ENCODE assay signal across 10 cellular contexts in genomic region chr7:102890292-102890970, GRCh38. TPM values are rescaled to one million over a fixed set of nuclear protein-coding genes. Genes with fewer than 3 reads are reported as not detected.
A peak's percentile ranks its signal among the peaks of the same experiment; 100 is the strongest.
DNase-seq lines count a peak whose midpoint lies in the region; ATAC-seq and TF ChIP-seq lines count a peak whose summit lies in the region.
"Had no signal": no experiment of that assay in that cellular context is flagged by ENCODE, and none has a peak within 500 bp of the region (broad histone marks: within the 10 kb centered on the region; RNA-seq: fewer than 3 reads in every experiment).

No MANE protein-coding gene starts in this region.

- POLR2A ChIA-PET in CD4-positive, alpha-beta T cell (lab: Charles Lee) = no interaction called here

- no peaks in the 10 kb centered on the region for H4K20me1 ChIP-seq in fibroblast of lung (ENCODE audit: control insufficient read depth, extremely low read depth, insufficient read depth, low read length)

- H3K9ac ChIP-seq in fibroblast of lung (ENCODE audit: insufficient read depth, low read length) = no peak overlapping the region

- H3K36me3 ChIP-seq in fibroblast of lung (ENCODE audit: control insufficient read depth, insufficient read depth, low read length) = no peaks in the 10 kb centered on the region

- peaks cover 22% of the 10 kb centered on the region for H3K4me1 ChIP-seq in fibroblast of lung (ENCODE audit: control insufficient read depth, extremely low read depth, insufficient read depth, low read length)

- H3K27ac Mint-ChIP-seq in T-helper 17 cell = no peak overlapping the region
- H3K27ac Mint-ChIP-seq in CD4-positive, alpha-beta T cell = no peak overlapping the region

- ATAC-seq in T-helper 17 cell = no peak
- ATAC-seq in CD4-positive, alpha-beta T cell (ENCODE audit: poor library complexity) = no peak
- ATAC-seq: right cardiac atrium had no signal

- no peaks in the 10 kb centered on the region for H3K9me3 ChIP-seq in fibroblast of lung (ENCODE audit: control insufficient read depth, insufficient read depth, low read depth, low read length)
- H3K9me3 ChIP-seq in T-helper 17 cell (ENCODE audit: control insufficient read depth, low read length, poor library complexity, severe bottlenecking) = no peaks in the 10 kb centered on the region
- no peaks in the 10 kb centered on the region for H3K9me3 ChIP-seq in CD4-positive, alpha-beta T cell (ENCODE audit: control insufficient read depth, low read length)

- H3K4me2 ChIP-seq in fibroblast of lung (ENCODE audit: extremely low read depth, insufficient read depth, low read length) = peak overlapping the region; percentile 25

- H3K27me3 Mint-ChIP-seq in T-helper 17 cell = peaks cover 6% of the 10 kb centered on the region
- no peaks in the 10 kb centered on the region for H3K27me3 Mint-ChIP-seq in CD4-positive, alpha-beta T cell

- H3K4me3 Mint-ChIP-seq in T-helper 17 cell = no peak overlapping the region
- no peak overlapping the region for H3K4me3 Mint-ChIP-seq in CD4-positive, alpha-beta T cell

- H3K27me3 ChIP-seq in fibroblast of lung (ENCODE audit: control insufficient read depth, insufficient read depth, low read length) = no peaks in the 10 kb centered on the region
- no peaks in the 10 kb centered on the region for H3K27me3 ChIP-seq in CD4-positive, alpha-beta T cell (ENCODE audit: control insufficient read depth, insufficient read depth, low read length)

- no peak for TF ChIP-seq CTCF in fibroblast of lung (conservative IDR thresholded peaks at IDR 0.05 in 1 of 2, IDR thresholded peaks at IDR 0.05 in 1 of 2; ENCODE audit: low read depth in 1 of 2, low read length in 2 of 2)
- TF ChIP-seq CTCF in CD4-positive, alpha-beta T cell (IDR thresholded peaks at IDR 0.05) = no peak

- H2AFZ ChIP-seq in fibroblast of lung (ENCODE audit: low read length) = no peak overlapping the region

- peak overlapping the region; percentile 48 for H3K27ac ChIP-seq in fibroblast of lung (ENCODE audit: insufficient read depth, low read length)
- H3K27ac ChIP-seq in CD4-positive, alpha-beta T cell (ENCODE audit: low read depth, low read length) = no peak overlapping the region

- H3K4me3 ChIP-seq in fibroblast of lung (replicated peaks in 1 of 4; ENCODE audit: control extremely low read depth in 1 of 4, insufficient read depth in 1 of 4, low read depth in 3 of 4, low read length in 4 of 4) = no peak overlapping the region

- H3K4me1 Mint-ChIP-seq in T-helper 17 cell = peaks cover 2% of the 10 kb centered on the region
- H3K4me1 Mint-ChIP-seq in CD4-positive, alpha-beta T cell (ENCODE audit: low read depth) = no peaks in the 10 kb centered on the region

- DNase-seq in GDM1 (lab: John Stamatoyannopoulos, UW) (peak; percentile 39), SIG-M5 (lab: John Stamatoyannopoulos, UW) (peak; percentile 32), fibroblast of lung (ENCODE audit: low read depth in 2 of 2) (peak; percentile 92 to 96), renal cortical epithelial cell (ENCODE audit: low read depth) (peak; percentile 44), T-helper 17 cell (no peak), iPS-NIHi7 (ENCODE audit: extremely low spot score) (no peak)
- DNase-seq in CD4-positive, alpha-beta T cell = no peak
- no peak for DNase-seq in effector CD8-positive, alpha-beta T cell (lab: John Stamatoyannopoulos, UW)
- DNase-seq: activated gamma-delta T cell, right cardiac atrium had no signal

- CTCF ChIA-PET in CD4-positive, alpha-beta T cell (lab: Charles Lee) = no interaction called here

- H3K79me2 ChIP-seq in fibroblast of lung (ENCODE audit: control insufficient read depth, insufficient read depth, low read length) = no peaks in the 10 kb centered on the region

- H3K9me3 Mint-ChIP-seq in CD4-positive, alpha-beta T cell = no peaks in the 10 kb centered on the region

- intact Hi-C loops in CD4-positive, alpha-beta T cell (cut with DNase I, micrococcal nuclease) = no loop called here

- H3K36me3 Mint-ChIP-seq in T-helper 17 cell (ENCODE audit: low read depth) = no peaks in the 10 kb centered on the region
- no peaks in the 10 kb centered on the region for H3K36me3 Mint-ChIP-seq in CD4-positive, alpha-beta T cell (ENCODE audit: low read depth)

RNA-seq across cellular contexts. Expression of gene LRRC17, which starts 22.4 kb away (rescaled TPM):
- total RNA-seq in fibroblast of lung = 12.6 and 30.8 TPM in 2 replicates
- polyA plus RNA-seq in fibroblast of lung = 31.5 and 103 TPM in 2 replicates
- 15.7 and 55.0 TPM in 2 replicates for polyA plus RNA-seq in fibroblast of lung (2012)
- 0.63 and 13.7 TPM in 2 replicates for polyA minus RNA-seq in fibroblast of lung (ENCODE audit: low replicate concordance)
- total RNA-seq in renal cortical epithelial cell = 1.1 and 2.6 TPM in 2 replicates
- under 1 TPM in 1 of 2 donors, not detected in 1; 0.86 TPM for total RNA-seq in T-helper 17 cell
- under 1 TPM in 1 of 2 experiments, not detected in 1; 0.22 TPM for total RNA-seq in CD4-positive, alpha-beta T cell

Comparison
In these comparisons a context has a peak if more than half of its experiments do, and no peak if none do; other contexts are left out.
1. DNase-seq: peak in GDM1 (single experiment), SIG-M5 (single experiment), fibroblast of lung (2 of 2) and renal cortical epithelial cell (single experiment); none in T-helper 17 cell (0 of 3), iPS-NIHi7 (single experiment), CD4-positive, alpha-beta T cell (0 of 10) and effector CD8-positive, alpha-beta T cell (single experiment).